ENCODE assay signal across 9 cellular contexts in the genomic region with DNA sequence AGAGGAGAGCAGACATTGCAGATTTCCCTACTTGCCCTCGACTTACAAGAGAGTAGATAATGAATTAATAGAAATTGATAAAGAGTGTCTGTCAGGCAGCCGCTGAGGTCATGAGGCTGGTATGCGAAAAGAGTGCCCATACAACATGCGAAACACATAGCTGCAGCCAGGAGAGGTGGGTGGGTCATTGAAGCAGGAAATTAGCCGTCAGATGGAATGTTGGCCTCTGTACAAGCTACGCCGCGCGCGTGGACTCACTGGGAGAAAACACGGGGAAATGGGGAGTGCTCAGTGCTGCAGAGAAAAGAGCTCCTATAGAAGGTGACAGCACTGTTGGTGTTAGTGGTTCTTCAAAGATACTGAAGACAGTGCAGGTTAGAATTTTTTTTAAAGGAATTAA.
DNase-seq lines count a peak whose midpoint lies in the region; ATAC-seq and TF ChIP-seq lines count a peak whose summit lies in the region.
"Had no signal": no experiment of that assay in that cellular context is flagged by ENCODE, and none has a peak within 500 bp of the region (broad histone marks: within the 10 kb centered on the region; RNA-seq: fewer than 3 reads in every experiment).

No MANE protein-coding gene starts in this region.

- peaks cover 18% of the 10 kb centered on the region for H3K4me1 ChIP-seq in H9 (ENCODE audit: insufficient read depth, low read length)

- no peaks in the 10 kb centered on the region for H3K79me1 ChIP-seq in H9 (ENCODE audit: insufficient read depth, low read depth, low read length, poor library complexity, severe bottlenecking)

- no peak overlapping the region for H2BK5ac ChIP-seq in H9 (ENCODE audit: insufficient read length, low read length)

- H3K14ac ChIP-seq in H9 (ENCODE audit: insufficient read depth, low read length): 0 out of 2 replicates have a peak overlapping the region, but pooled peaks have one; percentile 57

- no peak overlapping the region for H2BK120ac ChIP-seq in H9 (ENCODE audit: low read depth, low read length, poor library complexity, severe bottlenecking)

- no peak overlapping the region for H3K56ac ChIP-seq in H9 (ENCODE audit: insufficient read length, low read depth, low read length)

- peak; percentile 94 for ATAC-seq in sciatic nerve
- no peak for ATAC-seq in GM21447 (IDR thresholded peaks at IDR 0.05; ENCODE audit: unreplicated experiment)

- TF ChIP-seq CTCF in H9 (conservative IDR thresholded peaks at IDR 0.05) (no peak), brain microvascular endothelial cell (IDR thresholded peaks at IDR 0.05; ENCODE audit: low read depth, low read length, missing control alignments) (peak; percentile 57)

- no peak overlapping the region for H4K8ac ChIP-seq in H9 (replicated peaks; ENCODE audit: insufficient read length, low read depth, low read length)

- H3K9me3 Mint-ChIP-seq in H9: peaks cover 0 to 2% of the 10 kb centered on the region in 2 experiments; a peak in 2 of 5 replicates

- no peak overlapping the region for H2BK12ac ChIP-seq in H9 (ENCODE audit: insufficient read length, low read depth, low read length)

- no peak overlapping the region for H3K23ac ChIP-seq in H9 (ENCODE audit: insufficient read length, low read depth, low read length)

- H3K27ac ChIP-seq in H9 (ENCODE audit: insufficient read length, low read depth, low read length) (no peak overlapping the region), brain microvascular endothelial cell (peak overlapping the region; percentile 74)
- H3K27ac ChIP-seq: VCaP had no signal

- H3K79me2 ChIP-seq in H9 (ENCODE audit: insufficient read depth, low read length): peaks cover 6% of the 10 kb centered on the region; the same call in 1 of the 2 replicates

- no peak overlapping the region for H4K5ac ChIP-seq in H9 (ENCODE audit: insufficient read length, low read depth, low read length)

- H3K27me3 ChIP-seq in H9 (ENCODE audit: insufficient read depth, low read length) (no peaks in the 10 kb centered on the region), brain microvascular endothelial cell (replicated peaks) (no peaks in the 10 kb centered on the region)

- no peak overlapping the region for H3K18ac ChIP-seq in H9 (ENCODE audit: insufficient read length, low read depth, low read length)

- H3K4me3 ChIP-seq in brain microvascular endothelial cell (ENCODE audit: low read depth, low read length): peak overlapping the region; percentile 12

- H3K4me3 Mint-ChIP-seq in H9: no peak overlapping the region

- H3K9ac ChIP-seq in H9 (ENCODE audit: extremely low read depth, insufficient read length, low read length): no peak overlapping the region

- peaks cover 0 to 11% (median 3%) of the 10 kb centered on the region in 3 experiments; a peak in 4 of 7 replicates for H3K36me3 Mint-ChIP-seq in H9 (ENCODE audit: insufficient read depth in 1 of 3, low read depth in 3 of 3)

- no peaks in the 10 kb centered on the region for H4K20me1 ChIP-seq in H9 (ENCODE audit: control insufficient read depth, insufficient read depth, insufficient read length)

- H3K27me3 Mint-ChIP-seq in H9 (ENCODE audit: low read depth): no peaks in the 10 kb centered on the region

- H3K9me3 ChIP-seq in H9 (ENCODE audit: control insufficient read depth, low read depth, low read length): no peaks in the 10 kb centered on the region

- DNase-seq in H9: peak; percentile 41
- DNase-seq in brain microvascular endothelial cell: peak; percentile 91
- peak; percentile 46 for DNase-seq in iPS-NIHi11 (ENCODE audit: low spot score)
- DNase-seq in sciatic nerve (ENCODE audit: low spot score): peak; percentile 70
- no peak for DNase-seq in KBM-7
- no peak for DNase-seq in NCI-H2196 treated with DMSO at 0.1 percent for 48 hours (lab: John Stamatoyannopoulos, UW; ENCODE audit: unreplicated experiment)
- no peak for DNase-seq in cortex of kidney (lab: John Stamatoyannopoulos, UW)

- no CpG with 5 or more reads among the region's 11 CpGs for WGBS in H9 (ENCODE audit: extremely low coverage, insufficient read length, low lambda C conversion rate)

- no peaks in the 10 kb centered on the region for H3K23me2 ChIP-seq in H9 (ENCODE audit: insufficient read length, low read depth, low read length, poor library complexity, severe bottlenecking)

- H3T11ph ChIP-seq in H9 (ENCODE audit: low read length): no peak overlapping the region

- in situ Hi-C loops in brain microvascular endothelial cell (cut with HindIII; ENCODE audit: low pct_ligation_motif_present, low sequenced_read_pairs): no loop called here
- in situ Hi-C loops in KBM-7 (cut with MboI; ENCODE audit: low pct_unique_long_range_greater_than_20kb, low sequenced_read_pairs): no loop called here

- H2AFZ ChIP-seq in H9 (ENCODE audit: low read length): no peak overlapping the region

- no peak overlapping the region for H2BK15ac ChIP-seq in H9 (ENCODE audit: low read depth, low read length)

- no peak overlapping the region for H3K4ac ChIP-seq in H9 (ENCODE audit: low read depth, low read length)

- no peak overlapping the region for H2BK20ac ChIP-seq in H9 (ENCODE audit: low read depth, low read length, poor library complexity, severe bottlenecking)

- H4K91ac ChIP-seq in H9 (ENCODE audit: insufficient read length, low read depth, low read length): no peak overlapping the region

- peaks cover 48 to 51% of the 10 kb centered on the region in 2 experiments for H3K4me1 Mint-ChIP-seq in H9

- no peak overlapping the region for H3K4me2 ChIP-seq in H9 (ENCODE audit: insufficient read depth, insufficient read length, low read length)

- H3K27ac Mint-ChIP-seq in H9: peak overlapping the region; percentile 7 to 76 (median 48); a peak in 5 of 7 replicates

- intact Hi-C loops in sciatic nerve (cut with DNase I): no loop called here

- H3K36me3 ChIP-seq in brain microvascular endothelial cell (replicated peaks): no peaks in the 10 kb centered on the region

- H2AK5ac ChIP-seq in H9 (ENCODE audit: insufficient read length, low read length): no peak overlapping the region

Comparison
In these comparisons a context has a peak if more than half of its experiments do, and no peak if none do; other contexts are left out.
1. DNase-seq: peak in H9 (single experiment), brain microvascular endothelial cell (single experiment), iPS-NIHi11 (single experiment) and sciatic nerve (single experiment); none in KBM-7 (single experiment), NCI-H2196 treated with DMSO at 0.1 percent for 48 hours (single experiment) and cortex of kidney (single experiment).